20 cellular contexts compared by ENCODE assay signal in genomic region chr17:66076546-66077190, GRCh38.
A peak's percentile ranks its signal among the peaks of the same experiment; 100 is the strongest.
DNase-seq lines count a peak whose midpoint lies in the region; TF ChIP-seq lines count a peak whose summit lies in the region.
"Had no signal": no experiment of that assay in that cellular context is flagged by ENCODE, and none has a peak within 500 bp of the region (broad histone marks: within the 10 kb centered on the region; RNA-seq: fewer than 3 reads in every experiment).

No MANE protein-coding gene starts in this region.

- no peak overlapping the region for H3K9ac ChIP-seq in MM.1S (ENCODE audit: low read length)

- TF ChIP-seq EP300 in transverse colon (IDR thresholded peaks at IDR 0.05; ENCODE audit: low read depth), result no peak
- TF ChIP-seq EP300 in tibial nerve (IDR thresholded peaks at IDR 0.05), result no peak

- CTCF ChIA-PET in CD4-positive, alpha-beta memory T cell (lab: Charles Lee; ENCODE audit: partially characterized antibody), result no interaction called here

- no peak overlapping the region for H3K27ac Mint-ChIP-seq in CD4-positive, alpha-beta memory T cell
- H3K27ac Mint-ChIP-seq: activated B cell treated with CpG ODN at 0.5 μM for 24 hours; activated CD8-positive, alpha-beta T cell treated with anti-CD3 and anti-CD28 coated beads for 36 hours; nephron; progenitor cell of endocrine pancreas had no signal

- H3K4me3 Mint-ChIP-seq in CD4-positive, alpha-beta memory T cell, result peak overlapping the region in 5 of 8 donors; percentile 2 to 59 (median 53)
- H3K4me3 Mint-ChIP-seq: activated B cell treated with CpG ODN at 0.5 μM for 24 hours; activated CD8-positive, alpha-beta T cell treated with anti-CD3 and anti-CD28 coated beads for 36 hours; nephron had no signal

- H2AFZ ChIP-seq in MM.1S (ENCODE audit: low read length), result no peak overlapping the region

- no peaks in the 10 kb centered on the region for H3K27me3 Mint-ChIP-seq in CD4-positive, alpha-beta memory T cell
- H3K27me3 Mint-ChIP-seq: activated B cell treated with CpG ODN at 0.5 μM for 24 hours; activated CD8-positive, alpha-beta T cell treated with anti-CD3 and anti-CD28 coated beads for 36 hours; progenitor cell of endocrine pancreas had no signal

- TF ChIP-seq CTCF in MM.1S (IDR thresholded peaks at IDR 0.05; ENCODE audit: low read length) (no peak), transverse colon (IDR thresholded peaks at IDR 0.05) (no peak), tibial nerve (IDR thresholded peaks at IDR 0.05) (no peak)

- H3K9me3 Mint-ChIP-seq in CD4-positive, alpha-beta memory T cell, result peaks cover 0 to 15% (median 4%) of the 10 kb centered on the region in 8 donors
- H3K9me3 Mint-ChIP-seq: activated B cell treated with CpG ODN at 0.5 μM for 24 hours had no signal

- no peak overlapping the region for H3K4me3 ChIP-seq in CD4-positive, alpha-beta memory T cell (ENCODE audit: low read length in 2 of 2)
- no peak overlapping the region for H3K4me3 ChIP-seq in MM.1S (ENCODE audit: low read length)
- H3K4me3 ChIP-seq in transverse colon, result no peak overlapping the region
- no peak overlapping the region for H3K4me3 ChIP-seq in tibial nerve
- H3K4me3 ChIP-seq: dorsolateral prefrontal cortex, esophagus muscularis mucosa, smooth muscle cell had no signal

- TF ChIP-seq POLR2A in transverse colon (IDR thresholded peaks at IDR 0.05), result no peak
- no peak for TF ChIP-seq POLR2A in tibial nerve (IDR thresholded peaks at IDR 0.05)

- no peaks in the 10 kb centered on the region for H3K36me3 ChIP-seq in CD4-positive, alpha-beta memory T cell (ENCODE audit: insufficient read depth, low read length)
- H3K36me3 ChIP-seq in MM.1S (replicated peaks; ENCODE audit: insufficient read depth, low read length), result no peaks in the 10 kb centered on the region
- no peaks in the 10 kb centered on the region for H3K36me3 ChIP-seq in transverse colon
- H3K36me3 ChIP-seq in tibial nerve, result peaks cover 0 to 24% (median 0%) of the 10 kb centered on the region in 3 donors

- no peaks in the 10 kb centered on the region for H3K9me2 ChIP-seq in MM.1S (replicated peaks; ENCODE audit: insufficient read depth, low read length)

- peaks cover 1 to 9% of the 10 kb centered on the region in 2 donors for H3K36me3 Mint-ChIP-seq in CD4-positive, alpha-beta memory T cell

- in situ Hi-C loops in transverse colon (cut with MboI; ENCODE audit: low pct_ligation_motif_present in 1 of 4, low pct_unique_long_range_greater_than_20kb in 1 of 4, low sequenced_read_pairs in 3 of 4), result no loop called here

- no peaks in the 10 kb centered on the region for H3K27me3 ChIP-seq in CD4-positive, alpha-beta memory T cell (ENCODE audit: insufficient read depth, low read length)
- H3K27me3 ChIP-seq in MM.1S (replicated peaks; ENCODE audit: insufficient read depth, low read length) (no peaks in the 10 kb centered on the region), transverse colon (no peaks in the 10 kb centered on the region), tibial nerve (no peaks in the 10 kb centered on the region)
- H3K27me3 ChIP-seq: dorsolateral prefrontal cortex, esophagus muscularis mucosa had no signal

- no peak overlapping the region for H3K27ac ChIP-seq in CD4-positive, alpha-beta memory T cell (ENCODE audit: low read depth, low read length)
- H3K27ac ChIP-seq in MM.1S (ENCODE audit: low read length) (no peak overlapping the region), transverse colon (no peak overlapping the region), tibial nerve (no peak overlapping the region)
- H3K27ac ChIP-seq: dorsolateral prefrontal cortex, esophagus muscularis mucosa had no signal

- no peak overlapping the region for H3K4me2 ChIP-seq in MM.1S (ENCODE audit: low read depth, low read length)
- H3K4me2 ChIP-seq: smooth muscle cell had no signal

- peaks cover 13 to 27% (median 20%) of the 10 kb centered on the region in 4 donors for H3K4me1 Mint-ChIP-seq in CD4-positive, alpha-beta memory T cell
- H3K4me1 Mint-ChIP-seq: activated B cell treated with CpG ODN at 0.5 μM for 24 hours, nephron had no signal

- no peaks in the 10 kb centered on the region for H3K9me3 ChIP-seq in CD4-positive, alpha-beta memory T cell (ENCODE audit: control insufficient read depth in 1 of 2, low read length in 2 of 2)
- H3K9me3 ChIP-seq in MM.1S (replicated peaks; ENCODE audit: insufficient read depth, low read length) (no peaks in the 10 kb centered on the region), transverse colon (no peaks in the 10 kb centered on the region), tibial nerve (peaks cover 0 to 3% (median 0%) of the 10 kb centered on the region in 4 donors)
- H3K9me3 ChIP-seq: esophagus muscularis mucosa had no signal

- peaks cover 9% of the 10 kb centered on the region for H3K4me1 ChIP-seq in CD4-positive, alpha-beta memory T cell (ENCODE audit: insufficient read depth, low read length)
- H3K4me1 ChIP-seq in MM.1S (ENCODE audit: low read length) (no peaks in the 10 kb centered on the region), transverse colon (peaks cover 0 to 3% (median 0%) of the 10 kb centered on the region in 4 donors), tibial nerve (no peaks in the 10 kb centered on the region)
- H3K4me1 ChIP-seq: esophagus muscularis mucosa had no signal

- intact Hi-C loops in CD4-positive, alpha-beta memory T cell (cut with micrococcal nuclease), result no loop called here
- intact Hi-C loops in transverse colon (cut with DNase I; ENCODE audit: low total_unique reads), result no loop called here

- H3K79me2 ChIP-seq in MM.1S (ENCODE audit: low read length), result no peaks in the 10 kb centered on the region

- no peaks in the 10 kb centered on the region for H4K20me1 ChIP-seq in MM.1S (ENCODE audit: insufficient read depth, low read length)

- POLR2A ChIA-PET in CD4-positive, alpha-beta memory T cell (lab: Charles Lee; ENCODE audit: partially characterized antibody), result no interaction called here

- 82% methylated on average over 5 of the region's 5 CpGs; no CpG with 5 or more reads in 1 of the 2 donors for WGBS in transverse colon (ENCODE audit: low coverage in 1 of 2), 2 donors
- WGBS in tibial nerve, 2 donors, result 78% methylated on average over 5 of the region's 5 CpGs

- DNase-seq in A172 (ENCODE audit: low spot score), result peak; percentile 38
- DNase-seq in CD4-positive, alpha-beta memory T cell, result no peak
- peak; percentile 35 for DNase-seq in MM.1S
- peak; percentile 22 for DNase-seq in dermis blood vessel endothelial cell
- no peak for DNase-seq in transverse colon
- DNase-seq in HK-2 (ENCODE audit: unreplicated experiment), result no peak
- no peak for DNase-seq in tibial nerve (ENCODE audit: low spot score in 2 of 2)
- DNase-seq: activated B cell treated with CpG ODN at 0.5 μM for 24 hours; activated CD8-positive, alpha-beta T cell treated with anti-CD3 and anti-CD28 coated beads for 36 hours; activated T-cell treated with anti-CD3 and anti-CD28 coated beads, Interleukin-2, amount 50 U/mL, for 48 hours; AML-193; dorsolateral prefrontal cortex; NCI-H1694; NCI-H510A; SHP77 treated with DMSO at 0.1 percent for 48 hours; substantia nigra had no signal

- H3F3A ChIP-seq in MM.1S (ENCODE audit: insufficient read depth, low read length), result no peaks in the 10 kb centered on the region

Comparison
In these comparisons a context has a peak if more than half of its experiments do, and no peak if none do; other contexts are left out.
1. DNase-seq: peak in A172 (single experiment), MM.1S (single experiment) and dermis blood vessel endothelial cell (single experiment); none in CD4-positive, alpha-beta memory T cell (0 of 5), transverse colon (single experiment), HK-2 (single experiment) and tibial nerve (0 of 2).